ENCODE assay signal across 1 cellular context in the genomic region with DNA sequence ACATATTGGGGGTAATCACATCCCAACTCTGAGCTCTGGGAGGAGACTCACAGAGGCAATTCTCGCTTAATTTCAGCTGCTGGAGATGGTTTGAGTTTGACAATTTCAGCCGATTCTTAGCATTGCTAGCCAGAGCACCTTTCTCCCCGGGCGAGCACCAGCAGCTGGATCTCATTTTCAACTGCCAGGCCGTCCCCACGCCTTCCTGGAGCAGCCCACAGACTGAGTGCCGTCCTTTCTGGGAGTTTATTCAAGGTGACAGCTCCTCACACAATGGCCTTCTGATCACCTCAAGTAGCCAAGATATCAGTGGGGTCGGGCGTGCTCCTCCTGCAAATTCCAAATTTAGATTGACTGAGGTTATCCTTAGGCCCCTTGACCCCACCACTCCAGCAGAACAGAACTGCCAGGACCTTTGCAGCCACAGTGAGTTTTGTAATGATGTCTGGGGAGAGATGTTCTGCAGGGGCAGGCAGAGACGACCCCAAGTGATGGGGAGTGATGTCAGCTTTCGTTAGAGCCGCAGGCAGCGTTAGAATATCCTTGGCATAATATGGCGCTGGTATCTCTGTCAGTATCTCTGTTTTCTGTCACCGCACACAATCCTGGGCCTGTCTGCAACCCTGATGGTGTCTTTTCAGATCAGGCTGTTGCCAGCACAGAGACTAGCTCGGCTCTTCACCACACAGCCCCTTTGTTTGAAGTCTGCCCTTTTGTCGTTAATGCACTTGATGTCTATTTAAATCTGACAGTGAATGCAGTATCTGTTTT.
TF ChIP-seq lines count a peak whose summit lies in the region.

No MANE protein-coding gene starts in this region.

TF ChIP-seq in GM23338, 12 proteins besides CTCF, POLR2A, EP300 and RAD21:
- TF ChIP-seq, protein P1, sequence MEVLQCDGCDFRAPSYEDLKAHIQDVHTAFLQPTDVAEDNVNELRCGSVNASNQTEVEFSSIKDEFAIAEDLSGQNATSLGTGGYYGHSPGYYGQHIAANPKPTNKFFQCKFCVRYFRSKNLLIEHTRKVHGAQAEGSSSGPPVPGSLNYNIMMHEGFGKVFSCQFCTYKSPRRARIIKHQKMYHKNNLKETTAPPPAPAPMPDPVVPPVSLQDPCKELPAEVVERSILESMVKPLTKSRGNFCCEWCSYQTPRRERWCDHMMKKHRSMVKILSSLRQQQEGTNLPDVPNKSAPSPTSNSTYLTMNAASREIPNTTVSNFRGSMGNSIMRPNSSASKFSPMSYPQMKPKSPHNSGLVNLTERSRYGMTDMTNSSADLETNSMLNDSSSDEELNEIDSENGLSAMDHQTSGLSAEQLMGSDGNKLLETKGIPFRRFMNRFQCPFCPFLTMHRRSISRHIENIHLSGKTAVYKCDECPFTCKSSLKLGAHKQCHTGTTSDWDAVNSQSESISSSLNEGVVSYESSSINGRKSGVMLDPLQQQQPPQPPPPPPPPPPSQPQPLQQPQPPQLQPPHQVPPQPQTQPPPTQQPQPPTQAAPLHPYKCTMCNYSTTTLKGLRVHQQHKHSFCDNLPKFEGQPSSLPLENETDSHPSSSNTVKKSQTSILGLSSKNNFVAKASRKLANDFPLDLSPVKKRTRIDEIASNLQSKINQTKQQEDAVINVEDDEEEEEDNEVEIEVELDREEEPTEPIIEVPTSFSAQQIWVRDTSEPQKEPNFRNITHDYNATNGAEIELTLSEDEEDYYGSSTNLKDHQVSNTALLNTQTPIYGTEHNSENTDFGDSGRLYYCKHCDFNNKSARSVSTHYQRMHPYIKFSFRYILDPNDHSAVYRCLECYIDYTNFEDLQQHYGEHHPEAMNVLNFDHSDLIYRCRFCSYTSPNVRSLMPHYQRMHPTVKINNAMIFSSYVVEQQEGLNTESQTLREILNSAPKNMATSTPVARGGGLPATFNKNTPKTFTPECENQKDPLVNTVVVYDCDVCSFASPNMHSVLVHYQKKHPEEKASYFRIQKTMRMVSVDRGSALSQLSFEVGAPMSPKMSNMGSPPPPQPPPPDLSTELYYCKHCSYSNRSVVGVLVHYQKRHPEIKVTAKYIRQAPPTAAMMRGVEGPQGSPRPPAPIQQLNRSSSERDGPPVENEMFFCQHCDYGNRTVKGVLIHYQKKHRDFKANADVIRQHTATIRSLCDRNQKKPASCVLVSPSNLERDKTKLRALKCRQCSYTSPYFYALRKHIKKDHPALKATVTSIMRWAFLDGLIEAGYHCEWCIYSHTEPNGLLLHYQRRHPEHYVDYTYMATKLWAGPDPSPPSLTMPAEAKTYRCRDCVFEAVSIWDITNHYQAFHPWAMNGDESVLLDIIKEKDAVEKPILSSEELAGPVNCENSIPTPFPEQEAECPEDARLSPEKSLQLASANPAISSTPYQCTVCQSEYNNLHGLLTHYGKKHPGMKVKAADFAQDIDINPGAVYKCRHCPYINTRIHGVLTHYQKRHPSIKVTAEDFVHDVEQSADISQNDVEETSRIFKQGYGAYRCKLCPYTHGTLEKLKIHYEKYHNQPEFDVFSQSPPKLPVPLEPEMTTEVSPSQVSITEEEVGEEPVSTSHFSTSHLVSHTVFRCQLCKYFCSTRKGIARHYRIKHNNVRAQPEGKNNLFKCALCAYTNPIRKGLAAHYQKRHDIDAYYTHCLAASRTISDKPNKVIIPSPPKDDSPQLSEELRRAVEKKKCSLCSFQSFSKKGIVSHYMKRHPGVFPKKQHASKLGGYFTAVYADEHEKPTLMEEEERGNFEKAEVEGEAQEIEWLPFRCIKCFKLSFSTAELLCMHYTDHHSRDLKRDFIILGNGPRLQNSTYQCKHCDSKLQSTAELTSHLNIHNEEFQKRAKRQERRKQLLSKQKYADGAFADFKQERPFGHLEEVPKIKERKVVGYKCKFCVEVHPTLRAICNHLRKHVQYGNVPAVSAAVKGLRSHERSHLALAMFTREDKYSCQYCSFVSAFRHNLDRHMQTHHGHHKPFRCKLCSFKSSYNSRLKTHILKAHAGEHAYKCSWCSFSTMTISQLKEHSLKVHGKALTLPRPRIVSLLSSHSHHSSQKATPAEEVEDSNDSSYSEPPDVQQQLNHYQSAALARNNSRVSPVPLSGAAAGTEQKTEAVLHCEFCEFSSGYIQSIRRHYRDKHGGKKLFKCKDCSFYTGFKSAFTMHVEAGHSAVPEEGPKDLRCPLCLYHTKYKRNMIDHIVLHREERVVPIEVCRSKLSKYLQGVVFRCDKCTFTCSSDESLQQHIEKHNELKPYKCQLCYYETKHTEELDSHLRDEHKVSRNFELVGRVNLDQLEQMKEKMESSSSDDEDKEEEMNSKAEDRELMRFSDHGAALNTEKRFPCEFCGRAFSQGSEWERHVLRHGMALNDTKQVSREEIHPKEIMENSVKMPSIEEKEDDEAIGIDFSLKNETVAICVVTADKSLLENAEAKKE (CRISPR knock-in tag; IDR thresholded peaks at IDR 0.05): no peak
- TF ChIP-seq STAT1 (IDR thresholded peaks at IDR 0.05; ENCODE audit: unreplicated experiment) (no peak), ZNF114 (CRISPR knock-in tag; IDR thresholded peaks at IDR 0.05) (no peak)
